ENCODE assay signal across 1 cellular context in genomic region chr17:44916781-44917241, GRCh38.
TF ChIP-seq lines count a peak whose summit lies in the region.

No MANE protein-coding gene starts in this region.

TF ChIP-seq in H1, 55 proteins besides CTCF, POLR2A, EP300 and RAD21:
- no peak for TF ChIP-seq YY1 (IDR thresholded peaks at IDR 0.05; ENCODE audit: low read depth, low read length)
- no peak for TF ChIP-seq RNF2 (IDR thresholded peaks at IDR 0.05; ENCODE audit: borderline replicate concordance, low read depth, low read length, missing control alignments, poor library complexity, severe bottlenecking)
- no peak for TF ChIP-seq CREB1 (IDR thresholded peaks at IDR 0.05)
